Comparison of ENCODE assay signal across 9 cellular contexts in the genomic region with DNA sequence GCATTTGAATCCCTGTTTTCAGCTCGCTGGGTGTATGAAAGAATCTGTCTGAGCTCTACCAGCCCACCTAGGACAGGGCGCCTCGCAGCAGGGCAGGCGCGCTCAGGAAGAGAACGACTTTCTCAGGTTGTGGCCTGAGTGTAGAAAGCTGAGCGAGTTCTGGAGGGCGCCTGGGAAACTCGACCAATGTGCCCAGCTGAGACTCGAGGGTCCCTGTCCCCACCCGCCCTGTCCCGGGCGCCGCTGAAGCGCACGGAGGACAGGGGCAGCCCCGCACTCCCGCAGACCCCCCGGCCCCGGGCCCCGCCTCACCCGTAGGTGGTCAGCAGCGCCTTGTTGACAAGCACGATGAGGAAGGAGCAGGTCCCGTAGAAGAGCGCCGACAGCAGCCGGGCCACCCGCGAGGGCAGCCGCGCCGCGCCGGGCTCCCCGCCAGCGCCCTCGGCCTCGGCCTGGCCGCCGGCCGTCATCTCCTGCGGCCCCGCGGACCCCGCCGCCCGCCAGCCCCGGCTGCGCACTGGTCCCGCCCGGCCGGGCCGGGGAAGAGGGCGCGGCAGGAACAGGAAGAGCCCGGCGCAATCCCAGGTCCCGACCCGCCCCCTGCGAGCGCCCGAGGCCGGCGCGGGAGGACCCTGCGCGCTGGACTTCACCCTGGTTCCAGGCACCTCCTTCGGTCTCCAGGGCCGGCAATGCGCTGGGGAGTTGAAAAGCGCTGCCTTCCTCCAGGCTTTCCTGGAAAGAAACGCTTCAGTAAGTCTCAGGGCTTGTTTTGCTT. TPM values are rescaled to one million over a fixed set of nuclear protein-coding genes. Genes with fewer than 3 reads are reported as not detected.
DNase-seq lines count a peak whose midpoint lies in the region; ATAC-seq, FAIRE-seq and TF ChIP-seq lines count a peak whose summit lies in the region.
"Had no signal": no experiment of that assay in that cellular context is flagged by ENCODE, and none has a peak within 500 bp of the region (broad histone marks: within the 10 kb centered on the region; RNA-seq: fewer than 3 reads in every experiment).

A gene (minus strand): TSS at position 547 of the 775 bp plus-strand sequence. CDS start 77 bp downstream, at position 470.

- peak within 1 kb of the TSS; percentile 62 for H3K4me3 Mint-ChIP-seq in activated naive CD4-positive, alpha-beta T cell treated with anti-CD3 and anti-CD28 coated beads for 36 hours
- peak within 1 kb of the TSS; percentile 79 to 85 (median 82) for H3K4me3 Mint-ChIP-seq in naive B cell

- no peak for TF ChIP-seq EP300 in Ishikawa (IDR thresholded peaks at IDR 0.05; ENCODE audit: borderline replicate concordance)

- DNase-seq in NCI-H2171 treated with DMSO at 0.1 percent for 48 hours (lab: John Stamatoyannopoulos, UW) (peak; percentile 14), NCI-H2171 (lab: John Stamatoyannopoulos, UW) (no peak), foreskin fibroblast (peak; percentile 40 to 82), naive B cell (no peak), urothelium cell line (ENCODE audit: low spot score) (peak; percentile 78), DMS114 treated with DMSO at 0.1 percent for 48 hours (lab: John Stamatoyannopoulos, UW; ENCODE audit: unreplicated experiment) (no peak)
- DNase-seq in activated naive CD4-positive, alpha-beta T cell treated with anti-CD3 and anti-CD28 coated beads for 36 hours, result peak; percentile 7

- CTCF ChIA-PET in activated naive CD4-positive, alpha-beta T cell treated with anti-CD3 and anti-CD28 coated beads for 36 hours (lab: Charles Lee), result interaction anchor here (1.2 to 1.3 kb wide), 2 partner anchors 9 to 56 kb away, joined by 3 to 4 read pairs; no protein-coding TSS in a partner anchor

- no peak for TF ChIP-seq RAD21 in Ishikawa (IDR thresholded peaks at IDR 0.05; ENCODE audit: low read depth)

- H3K4me1 Mint-ChIP-seq in activated naive CD4-positive, alpha-beta T cell treated with anti-CD3 and anti-CD28 coated beads for 36 hours (ENCODE audit: low read depth), result peaks cover 20% of the 10 kb centered on the region
- peaks cover 6 to 18% (median 13%) of the 10 kb centered on the region in 3 donors for H3K4me1 Mint-ChIP-seq in naive B cell

- ATAC-seq in naive B cell (ENCODE audit: low read depth in 2 of 2), result peak; percentile 27 to 49

- H3K27me3 Mint-ChIP-seq in activated naive CD4-positive, alpha-beta T cell treated with anti-CD3 and anti-CD28 coated beads for 36 hours (ENCODE audit: low read depth), result no peaks in the 10 kb centered on the region
- peaks cover 0 to 12% (median 9%) of the 10 kb centered on the region in 3 donors for H3K27me3 Mint-ChIP-seq in naive B cell

- no peaks in the 10 kb centered on the region for H3K9me3 Mint-ChIP-seq in activated naive CD4-positive, alpha-beta T cell treated with anti-CD3 and anti-CD28 coated beads for 36 hours
- no peaks in the 10 kb centered on the region for H3K9me3 Mint-ChIP-seq in naive B cell

- peaks cover 11% of the 10 kb centered on the region for H3K36me3 Mint-ChIP-seq in activated naive CD4-positive, alpha-beta T cell treated with anti-CD3 and anti-CD28 coated beads for 36 hours (ENCODE audit: low read depth)
- H3K36me3 Mint-ChIP-seq in naive B cell, result peaks cover 0 to 8% of the 10 kb centered on the region in 2 donors

- peak within 1 kb of the TSS; percentile 61 to 73 for H3K4me3 ChIP-seq in foreskin fibroblast (ENCODE audit: low read depth in 1 of 2, low read length in 2 of 2)

- no peak within 1 kb of the TSS for H3K27ac Mint-ChIP-seq in activated naive CD4-positive, alpha-beta T cell treated with anti-CD3 and anti-CD28 coated beads for 36 hours
- peak within 1 kb of the TSS in 2 of 6 donors; percentile 62 to 85 for H3K27ac Mint-ChIP-seq in naive B cell

- intact Hi-C loops in activated naive CD4-positive, alpha-beta T cell treated with anti-CD3 and anti-CD28 coated beads for 36 hours (cut with micrococcal nuclease), result loop anchor here (2.0 kb wide), 1 partner anchor 35 kb away; a partner anchor contains a TSS

- no peak for TF ChIP-seq CTCF in foreskin fibroblast (IDR thresholded peaks at IDR 0.05; ENCODE audit: low read depth, low read length)

- no peak for FAIRE-seq in urothelium cell line (lab: Jason Lieb, UNC)
- FAIRE-seq: G401.6 had no signal

TF ChIP-seq in Ishikawa, 13 proteins besides CTCF, POLR2A, EP300 and RAD21:
- TF ChIP-seq TAF1 (IDR thresholded peaks at IDR 0.05; ENCODE audit: low read depth) (peak; percentile 22; the same call in 1 of the 2 replicates), TCF12 (IDR thresholded peaks at IDR 0.05; ENCODE audit: low read depth) (no peak), ZBTB7A (IDR thresholded peaks at IDR 0.05; ENCODE audit: low read depth) (peak; percentile 59)
- TF ChIP-seq, protein P1, sequence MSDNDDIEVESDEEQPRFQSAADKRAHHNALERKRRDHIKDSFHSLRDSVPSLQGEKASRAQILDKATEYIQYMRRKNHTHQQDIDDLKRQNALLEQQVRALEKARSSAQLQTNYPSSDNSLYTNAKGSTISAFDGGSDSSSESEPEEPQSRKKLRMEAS (IDR thresholded peaks at IDR 0.05), result peak; percentile 40
TF ChIP-seq in Ishikawa: peak in this region for 3.

RNA-seq across cellular contexts. Expression of the gene that starts here (rescaled TPM):
- 1 to 10 TPM in 1 of 2 experiments, under 1 TPM in 1; 0.91 to 1.1 TPM for total RNA-seq in activated naive CD4-positive, alpha-beta T cell treated with anti-CD3 and anti-CD28 coated beads for 36 hours
- 1 to 10 TPM; 1.8 to 5.5 (median 2.9) TPM for polyA plus RNA-seq in naive B cell (ENCODE audit: low read depth in 6 of 6)

Comparison
In these comparisons a context has a peak if more than half of its experiments do, and no peak if none do; other contexts are left out.
1. DNase-seq: peak in NCI-H2171 treated with DMSO at 0.1 percent for 48 hours (single experiment), activated naive CD4-positive, alpha-beta T cell treated with anti-CD3 and anti-CD28 coated beads for 36 hours (single experiment), foreskin fibroblast (2 of 2) and urothelium cell line (single experiment); none in NCI-H2171 (single experiment), naive B cell (single experiment) and DMS114 treated with DMSO at 0.1 percent for 48 hours (single experiment).